In genomic region chr20:41154436-41155176, GRCh38 we compare ENCODE assay signal across 13 cellular contexts. TPM values are rescaled to one million over a fixed set of nuclear protein-coding genes. Genes with fewer than 3 reads are reported as not detected.
A peak's percentile ranks its signal among the peaks of the same experiment; 100 is the strongest.
DNase-seq lines count a peak whose midpoint lies in the region; ATAC-seq and TF ChIP-seq lines count a peak whose summit lies in the region.
"Had no signal": no experiment of that assay in that cellular context is flagged by ENCODE, and none has a peak within 500 bp of the region (broad histone marks: within the 10 kb centered on the region; RNA-seq: fewer than 3 reads in every experiment).

No MANE protein-coding gene starts in this region.

- no peak for ATAC-seq in stimulated activated naive CD8-positive, alpha-beta T cell treated with anti-CD3 and anti-CD28 coated beads, Interleukin-15, Interleukin-2, amounts not matched to agents 100 U/mL and 50 U/mL, for 24 hours
- no peak for ATAC-seq in natural killer cell treated with Interleukin-12 subunit alpha and Interleukin-12 subunit beta and Interleukin-15 and Interleukin-18, amount 100 ng/mL, for 72 hours
- ATAC-seq in GM21367 (IDR thresholded peaks at IDR 0.05; ENCODE audit: unreplicated experiment) = no peak
- ATAC-seq: foreskin keratinocyte had no signal

- no peak for DNase-seq in stimulated activated naive CD8-positive, alpha-beta T cell treated with anti-CD3 and anti-CD28 coated beads, Interleukin-15, Interleukin-2, amounts not matched to agents 100 U/mL and 50 U/mL, for 24 hours
- DNase-seq in choroid plexus epithelial cell (ENCODE audit: low read depth) (no peak), T-helper 9 cell (no peak), NCI-H2227 (lab: John Stamatoyannopoulos, UW; ENCODE audit: unreplicated experiment) (no peak), DMS153 treated with DMSO at 0.1 percent for 48 hours (lab: John Stamatoyannopoulos, UW; ENCODE audit: unreplicated experiment) (no peak)
- DNase-seq in natural killer cell treated with Interleukin-12 subunit alpha and Interleukin-12 subunit beta and Interleukin-15 and Interleukin-18, amount 100 ng/mL, for 72 hours (ENCODE audit: low spot score) = no peak
- DNase-seq: AML-193; foreskin keratinocyte; NCI-H1694; stimulated activated CD4-positive, alpha-beta T cell treated with anti-CD3 and anti-CD28 coated beads, Interleukin-4, amount 100 ng/mL, for 24 hours had no signal

- no peaks in the 10 kb centered on the region for H3K9me3 Mint-ChIP-seq in stimulated activated naive CD8-positive, alpha-beta T cell treated with anti-CD3 and anti-CD28 coated beads, Interleukin-15, Interleukin-2, amounts not matched to agents 100 ng/mL and 50 ng/mL, for 24 hours
- H3K9me3 Mint-ChIP-seq in natural killer cell treated with Interleukin-12 subunit alpha and Interleukin-12 subunit beta and Interleukin-15 and Interleukin-18, amount 100 ng/mL, for 72 hours = no peaks in the 10 kb centered on the region

- H3K36me3 Mint-ChIP-seq in stimulated activated naive CD8-positive, alpha-beta T cell treated with anti-CD3 and anti-CD28 coated beads, Interleukin-15, Interleukin-2, amounts not matched to agents 100 ng/mL and 50 ng/mL, for 24 hours (ENCODE audit: low read depth) = peaks cover 16% of the 10 kb centered on the region
- H3K36me3 Mint-ChIP-seq in natural killer cell treated with Interleukin-12 subunit alpha and Interleukin-12 subunit beta and Interleukin-15 and Interleukin-18, amount 100 ng/mL, for 72 hours = no peaks in the 10 kb centered on the region

- peak; percentile 13 for TF ChIP-seq CTCF in choroid plexus epithelial cell (conservative IDR thresholded peaks at IDR 0.05; ENCODE audit: low read depth, low read length)

- no peak overlapping the region for H3K4me3 Mint-ChIP-seq in stimulated activated naive CD8-positive, alpha-beta T cell treated with anti-CD3 and anti-CD28 coated beads, Interleukin-15, Interleukin-2, amounts not matched to agents 100 ng/mL and 50 ng/mL, for 24 hours
- no peak overlapping the region for H3K4me3 Mint-ChIP-seq in natural killer cell treated with Interleukin-12 subunit alpha and Interleukin-12 subunit beta and Interleukin-15 and Interleukin-18, amount 100 ng/mL, for 72 hours

- no peaks in the 10 kb centered on the region for H3K27me3 Mint-ChIP-seq in stimulated activated naive CD8-positive, alpha-beta T cell treated with anti-CD3 and anti-CD28 coated beads, Interleukin-15, Interleukin-2, amounts not matched to agents 100 ng/mL and 50 ng/mL, for 24 hours
- no peaks in the 10 kb centered on the region for H3K27me3 Mint-ChIP-seq in natural killer cell treated with Interleukin-12 subunit alpha and Interleukin-12 subunit beta and Interleukin-15 and Interleukin-18, amount 100 ng/mL, for 72 hours

- H3K27ac Mint-ChIP-seq in stimulated activated naive CD8-positive, alpha-beta T cell treated with anti-CD3 and anti-CD28 coated beads, Interleukin-15, Interleukin-2, amounts not matched to agents 100 ng/mL and 50 ng/mL, for 24 hours = peak overlapping the region; percentile 88
- H3K27ac Mint-ChIP-seq in natural killer cell treated with Interleukin-12 subunit alpha and Interleukin-12 subunit beta and Interleukin-15 and Interleukin-18, amount 100 ng/mL, for 72 hours = peak overlapping the region; percentile 98 to 99

- peaks cover 97% of the 10 kb centered on the region for H3K4me1 Mint-ChIP-seq in stimulated activated naive CD8-positive, alpha-beta T cell treated with anti-CD3 and anti-CD28 coated beads, Interleukin-15, Interleukin-2, amounts not matched to agents 100 ng/mL and 50 ng/mL, for 24 hours (ENCODE audit: low read depth)
- peaks cover 65 to 66% of the 10 kb centered on the region in 2 donors for H3K4me1 Mint-ChIP-seq in natural killer cell treated with Interleukin-12 subunit alpha and Interleukin-12 subunit beta and Interleukin-15 and Interleukin-18, amount 100 ng/mL, for 72 hours (ENCODE audit: low read depth in 2 of 2)

- H3K4me3 ChIP-seq in choroid plexus epithelial cell (ENCODE audit: low read depth, low read length) = no peak overlapping the region
- H3K4me3 ChIP-seq: suprapubic skin had no signal

RNA-seq across cellular contexts. Expression of gene PLCG1, which starts 17.3 kb away (rescaled TPM):
- total RNA-seq in natural killer cell treated with Interleukin-12 subunit alpha and Interleukin-12 subunit beta and Interleukin-15 and Interleukin-18, amount 100 ng/mL, for 72 hours = 100 to 1,000 TPM in 1 of 2 donors, 10 to 100 TPM in 1; 54.6 to 114 TPM
